Comparison of ENCODE assay signal across 9 cellular contexts in genomic region chr12:2813214-2813554, GRCh38. TPM values are rescaled to one million over a fixed set of nuclear protein-coding genes. Genes with fewer than 3 reads are reported as not detected.
A peak's percentile ranks its signal among the peaks of the same experiment; 100 is the strongest.
DNase-seq lines count a peak whose midpoint lies in the region; ATAC-seq and TF ChIP-seq lines count a peak whose summit lies in the region.
"Had no signal": no experiment of that assay in that cellular context is flagged by ENCODE, and none has a peak within 500 bp of the region (broad histone marks: within the 10 kb centered on the region; RNA-seq: fewer than 3 reads in every experiment).

No MANE protein-coding gene starts in this region.

- peaks cover 25% of the 10 kb centered on the region for H3K4me1 Mint-ChIP-seq in activated CD8-positive, alpha-beta memory T cell treated with anti-CD3 and anti-CD28 coated beads, Interleukin-2, amount 10 ng/mL, durations not matched to agents 7 days and 5 days

- CTCF ChIA-PET in activated CD8-positive, alpha-beta memory T cell treated with anti-CD3 and anti-CD28 coated beads, Interleukin-2, amount 10 ng/mL, durations not matched to agents 7 days and 5 days (lab: Charles Lee) = interaction anchor here (1.0 to 3.4 kb wide), 11 partner anchors 9 to 130 kb away, joined by 3 to 10 read pairs (median 3); partner anchors contain the start of genes FKBP4, FOXM1, RHNO1 and TULP3

- no peaks in the 10 kb centered on the region for H3K27me3 ChIP-seq in transverse colon

- in situ Hi-C loops in astrocyte of the cerebellum (cut with HindIII; ENCODE audit: low sequenced_read_pairs) (no loop called here), transverse colon (cut with MboI; ENCODE audit: low pct_ligation_motif_present in 1 of 4, low pct_unique_long_range_greater_than_20kb in 1 of 4, low sequenced_read_pairs in 3 of 4) (no loop called here)

- H3K27ac ChIP-seq in transverse colon = peak overlapping the region; percentile 89 to 95 (median 91)

- no peak for TF ChIP-seq EP300 in transverse colon (IDR thresholded peaks at IDR 0.05; ENCODE audit: low read depth)

- peak overlapping the region; percentile 99 for H3K4me3 Mint-ChIP-seq in activated CD8-positive, alpha-beta memory T cell treated with anti-CD3 and anti-CD28 coated beads, Interleukin-2, amount 10 ng/mL, durations not matched to agents 7 days and 5 days

- H3K27ac Mint-ChIP-seq in activated CD8-positive, alpha-beta memory T cell treated with anti-CD3 and anti-CD28 coated beads, Interleukin-2, amount 10 ng/mL, durations not matched to agents 7 days and 5 days = peak overlapping the region; percentile 98

- H3K36me3 Mint-ChIP-seq in activated CD8-positive, alpha-beta memory T cell treated with anti-CD3 and anti-CD28 coated beads, Interleukin-2, amount 10 ng/mL, durations not matched to agents 7 days and 5 days = peaks cover 8% of the 10 kb centered on the region

- WGBS in lower leg skin, 2 donors = 2 to 4% methylated on average over 4 of the region's 4 CpGs
- WGBS in transverse colon (ENCODE audit: low coverage in 1 of 2), 2 donors = 0 to 2% methylated on average over 2 to 4 of the region's 4 CpGs

- H3K9me3 Mint-ChIP-seq in activated CD8-positive, alpha-beta memory T cell treated with anti-CD3 and anti-CD28 coated beads, Interleukin-2, amount 10 ng/mL, durations not matched to agents 7 days and 5 days (ENCODE audit: low read depth) = no peaks in the 10 kb centered on the region

- no peak for ATAC-seq in activated CD8-positive, alpha-beta memory T cell treated with anti-CD3 and anti-CD28 coated beads, Interleukin-2, amount 10 ng/mL, durations not matched to agents 7 days and 5 days
- no peak for ATAC-seq in GM19328 (IDR thresholded peaks at IDR 0.05; ENCODE audit: unreplicated experiment)

- H3K4me3 ChIP-seq in astrocyte of the cerebellum (ENCODE audit: low read depth, low read length) (peak overlapping the region; percentile 82), lower leg skin (ENCODE audit: low read depth, poor library complexity, severe bottlenecking) (peak overlapping the region; percentile 61), transverse colon (peak overlapping the region; percentile 48 to 91 (median 68))

- H3K36me3 ChIP-seq in transverse colon = peaks cover 0 to 10% (median 3%) of the 10 kb centered on the region in 4 donors

- no peak for TF ChIP-seq POLR2A in lower leg skin (IDR thresholded peaks at IDR 0.05)
- TF ChIP-seq POLR2A in transverse colon (IDR thresholded peaks at IDR 0.05) = no peak

- no peak for DNase-seq in activated CD8-positive, alpha-beta memory T cell treated with anti-CD3 and anti-CD28 coated beads, Interleukin-2, amount 10 ng/mL, durations not matched to agents 7 days and 5 days
- DNase-seq in activated CD8-positive, alpha-beta memory T cell treated with anti-CD3 and anti-CD28 coated beads, Interleukin-2, amount 50 U/mL, for 4 hours = no peak
- DNase-seq in astrocyte of the cerebellum (ENCODE audit: low read depth) (no peak), lower leg skin (ENCODE audit: low spot score in 2 of 2) (no peak), transverse colon (no peak), SW 1271 (lab: John Stamatoyannopoulos, UW) (no peak)
- DNase-seq in activated CD4-positive, CD25-positive, alpha-beta regulatory T cell treated with anti-CD3 and anti-CD28 coated beads, Interleukin-2, amount 50 U/mL, for 72 hours = no peak

- TF ChIP-seq CTCF in astrocyte of the cerebellum (IDR thresholded peaks at IDR 0.05; ENCODE audit: low read depth, low read length, missing control alignments) (no peak), lower leg skin (IDR thresholded peaks at IDR 0.05) (no peak), transverse colon (IDR thresholded peaks at IDR 0.05) (no peak)

- intact Hi-C loops in lower leg skin (cut with DNase I; ENCODE audit: low total_unique reads) = loop anchor here (5.0 kb wide), 1 partner anchor 981 kb away; no protein-coding TSS in a partner anchor
- intact Hi-C loops in transverse colon (cut with DNase I; ENCODE audit: low total_unique reads) = no loop called here

- no peaks in the 10 kb centered on the region for H3K9me3 ChIP-seq in transverse colon

- peaks cover 13 to 29% (median 14%) of the 10 kb centered on the region in 4 donors for H3K4me1 ChIP-seq in transverse colon

- no peaks in the 10 kb centered on the region for H3K27me3 Mint-ChIP-seq in activated CD8-positive, alpha-beta memory T cell treated with anti-CD3 and anti-CD28 coated beads, Interleukin-2, amount 10 ng/mL, durations not matched to agents 7 days and 5 days

RNA-seq across cellular contexts. Expression of gene ITFG2, which starts 0.7 kb away (rescaled TPM):
- 10 to 100 TPM; 28.8 to 34.9 TPM for total RNA-seq in activated CD8-positive, alpha-beta memory T cell treated with anti-CD3 and anti-CD28 coated beads, Interleukin-2, amount 10 ng/mL, durations not matched to agents 7 days and 5 days
- total RNA-seq in lower leg skin (10 to 100 TPM; 13.9 to 36.1 (median 27.5) TPM), transverse colon (10 to 100 TPM; 29.5 to 90.6 (median 48.4) TPM)

RNA-seq across cellular contexts. Expression of gene FKBP4, which starts 18.4 kb away (rescaled TPM):
- 100 to 1,000 TPM in 1 of 2 experiments, 10 to 100 TPM in 1; 78.2 to 109 TPM for total RNA-seq in activated CD8-positive, alpha-beta memory T cell treated with anti-CD3 and anti-CD28 coated beads, Interleukin-2, amount 10 ng/mL, durations not matched to agents 7 days and 5 days
- total RNA-seq in lower leg skin (10 to 100 TPM; 43.1 to 65.0 (median 50.2) TPM), transverse colon (10 to 100 TPM; 35.4 to 82.4 (median 49.2) TPM)

RNA-seq across cellular contexts. Expression of gene NRIP2, which starts 21.7 kb away (rescaled TPM):
- not detected for total RNA-seq in activated CD8-positive, alpha-beta memory T cell treated with anti-CD3 and anti-CD28 coated beads, Interleukin-2, amount 10 ng/mL, durations not matched to agents 7 days and 5 days
- 1 to 10 TPM in 2 of 4 donors, under 1 TPM in 2; 0.17 to 1.9 (median 0.79) TPM for total RNA-seq in lower leg skin
- total RNA-seq in transverse colon = under 1 TPM in 3 of 4 donors, not detected in 1; 0.14 to 0.32 (median 0.20) TPM
- total RNA-seq: Daoy had no signal

RNA-seq across cellular contexts. Expression of gene TEX52, which starts 43.7 kb away (rescaled TPM):
- under 1 TPM in 1 of 2 experiments, not detected in 1; 0.67 TPM for total RNA-seq in activated CD8-positive, alpha-beta memory T cell treated with anti-CD3 and anti-CD28 coated beads, Interleukin-2, amount 10 ng/mL, durations not matched to agents 7 days and 5 days
- total RNA-seq in lower leg skin = not detected
- not detected for total RNA-seq in transverse colon
- total RNA-seq: Daoy had no signal
